ENCODE assay signal across 18 cellular contexts in the genomic region with DNA sequence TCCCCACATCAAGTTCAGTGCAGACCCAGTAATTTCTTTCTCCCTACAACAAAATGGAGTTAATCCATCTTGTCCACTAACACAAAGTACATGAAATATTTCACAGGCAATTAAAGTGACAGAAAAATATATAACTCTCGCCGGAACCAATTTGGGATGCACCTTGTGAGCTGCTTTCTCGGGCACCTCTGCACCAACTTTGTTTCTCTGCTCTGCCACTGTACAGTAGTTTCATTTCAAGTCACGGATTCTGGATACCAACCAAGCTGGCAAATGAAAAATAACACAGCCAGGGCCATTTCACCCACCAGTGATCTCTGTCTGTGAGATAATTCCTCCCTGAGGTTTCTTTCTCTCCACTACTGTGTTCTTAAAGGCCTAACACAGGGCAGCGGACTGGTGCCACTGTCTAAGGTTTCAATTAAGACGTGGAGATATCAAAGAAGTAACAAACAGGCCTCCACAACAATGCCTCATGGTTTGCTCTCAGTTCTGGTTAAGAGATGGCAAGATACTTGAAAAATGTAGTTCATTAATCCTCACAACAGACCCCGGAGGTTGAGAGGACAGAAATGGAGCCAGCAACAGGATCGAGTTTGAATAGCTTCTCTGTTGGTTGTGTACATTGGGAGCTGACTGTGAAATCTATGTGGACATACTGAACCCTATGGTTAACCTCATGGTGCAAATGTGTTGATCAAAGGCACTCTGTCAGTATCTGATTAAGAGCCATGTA.
"Had no signal": no experiment of that assay in that cellular context is flagged by ENCODE, and none has a peak within 500 bp of the region (broad histone marks: within the 10 kb centered on the region; RNA-seq: fewer than 3 reads in every experiment).

No MANE protein-coding gene starts in this region.

- H3K27me3 ChIP-seq: gastroesophageal sphincter, heart right ventricle, tibial nerve, uterus had no signal

- H3K4me3 ChIP-seq: gastroesophageal sphincter, heart right ventricle, mucosa of descending colon, tibial nerve, uterus had no signal

- H3K27ac ChIP-seq: gastroesophageal sphincter, heart right ventricle, tibial nerve, uterus had no signal

- H3K9me3 ChIP-seq: gastroesophageal sphincter, heart right ventricle, mucosa of descending colon, tibial nerve, uterus had no signal

- H3K4me1 ChIP-seq: gastroesophageal sphincter, tibial nerve, uterus had no signal

- H3K36me3 ChIP-seq: gastroesophageal sphincter, heart right ventricle, tibial nerve, uterus had no signal

- ATAC-seq: activated T-cell treated with anti-CD3 and anti-CD28 coated beads, Interleukin-2, amount 50 U/mL, for 72 hours; esophagus mucosa; gastroesophageal sphincter; heart right ventricle; left ventricle myocardium superior; mucosa of descending colon had no signal

- DNase-seq: activated CD4-positive, alpha-beta T cell treated with anti-CD3 and anti-CD28 coated beads, Interleukin-2, amount 10 ng/mL, durations not matched to agents 24 days and 14 days; activated CD8-positive, alpha-beta memory T cell treated with anti-CD3 and anti-CD28 coated beads, Interleukin-2, amount 50 U/mL, for 48 hours; activated effector memory CD4-positive, alpha-beta T cell treated with anti-CD3 and anti-CD28 coated beads, Interleukin-2, amount 50 U/mL, for 16 hours; activated naive CD4-positive, alpha-beta T cell treated with anti-CD3 and anti-CD28 coated beads, Interleukin-2, amount 50 U/mL, for 16 hours; activated T-cell treated with anti-CD3 and anti-CD28 coated beads, Interleukin-2, amount 50 U/mL, for 72 hours; aorta; cerebellar nuclear complex; cortex of kidney; heart right ventricle; left ventricle myocardium superior; mucosa of descending colon; naive B cell; stimulated activated CD4-positive, alpha-beta T cell treated with anti-CD3 and anti-CD28 coated beads, Interleukin-2, amount 100 ng/mL, for 24 hours; T1000; uterus had no signal
